In the genomic region with DNA sequence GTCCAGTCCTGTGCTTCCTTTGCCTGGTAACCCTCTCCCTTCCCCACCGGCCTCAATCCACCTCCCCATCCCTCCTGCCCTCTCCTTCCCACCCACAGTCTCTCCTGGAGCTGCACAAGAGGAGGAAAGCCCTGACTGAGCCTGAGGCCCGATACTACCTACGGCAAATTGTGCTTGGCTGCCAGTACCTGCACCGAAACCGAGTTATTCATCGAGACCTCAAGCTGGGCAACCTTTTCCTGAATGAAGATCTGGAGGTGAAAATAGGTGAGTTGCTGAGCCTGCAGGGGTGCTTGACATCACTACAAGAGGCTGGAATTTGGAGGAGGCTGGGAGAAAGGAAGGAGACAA, we compare ENCODE assay signal across 8 cellular contexts. TPM values are rescaled to one million over a fixed set of nuclear protein-coding genes. Genes with fewer than 3 reads are reported as not detected.
A peak's percentile ranks its signal among the peaks of the same experiment; 100 is the strongest.
DNase-seq lines count a peak whose midpoint lies in the region; ATAC-seq, FAIRE-seq and TF ChIP-seq lines count a peak whose summit lies in the region.

No MANE protein-coding gene starts in this region.

- H3K9me3 Mint-ChIP-seq in natural killer cell treated with Interleukin-12 subunit alpha and Interleukin-12 subunit beta and Interleukin-15 and Interleukin-18, amount 100 ng/mL, for 72 hours = no peaks in the 10 kb centered on the region

- H3K27ac ChIP-seq in DOHH2 (ENCODE audit: low read depth, low read length) (0 out of 2 replicates have a peak overlapping the region, but pooled peaks have one; percentile 55), upper lobe of left lung (no peak overlapping the region), pancreas (no peak overlapping the region)

- H3K9me3 ChIP-seq in DOHH2 (ENCODE audit: control insufficient read depth, insufficient read depth, low read length) (no peaks in the 10 kb centered on the region), Loucy (ENCODE audit: insufficient read depth, low read depth, low read length) (no peaks in the 10 kb centered on the region), upper lobe of left lung (no peaks in the 10 kb centered on the region), pancreas (no peaks in the 10 kb centered on the region)

- peak overlapping the region; percentile 91 for H3K4me3 Mint-ChIP-seq in natural killer cell treated with Interleukin-12 subunit alpha and Interleukin-12 subunit beta and Interleukin-15 and Interleukin-18, amount 100 ng/mL, for 72 hours

- no peaks in the 10 kb centered on the region for H3K27me3 ChIP-seq in DOHH2 (ENCODE audit: control insufficient read depth, low read length)
- no peaks in the 10 kb centered on the region for H3K27me3 ChIP-seq in Loucy (ENCODE audit: insufficient read depth, low read length, poor library complexity, severe bottlenecking)
- no peaks in the 10 kb centered on the region for H3K27me3 ChIP-seq in bronchial epithelial cell (ENCODE audit: control insufficient read depth, insufficient read depth, low read length)
- H3K27me3 ChIP-seq in upper lobe of left lung = no peaks in the 10 kb centered on the region
- no peaks in the 10 kb centered on the region for H3K27me3 ChIP-seq in pancreas

- peaks cover 18 to 20% of the 10 kb centered on the region in 2 donors for H3K4me1 Mint-ChIP-seq in natural killer cell treated with Interleukin-12 subunit alpha and Interleukin-12 subunit beta and Interleukin-15 and Interleukin-18, amount 100 ng/mL, for 72 hours (ENCODE audit: low read depth in 2 of 2)

- H3K79me2 ChIP-seq in DOHH2 (ENCODE audit: control insufficient read depth, low read length) = peaks cover 60% of the 10 kb centered on the region
- peaks cover 68% of the 10 kb centered on the region for H3K79me2 ChIP-seq in Loucy (ENCODE audit: insufficient read depth, low read length)

- peaks cover 14% of the 10 kb centered on the region; the same call in 1 of the 2 replicates for H4K20me1 ChIP-seq in DOHH2 (ENCODE audit: control insufficient read depth, insufficient read depth, low read depth, low read length)
- H4K20me1 ChIP-seq in Loucy (ENCODE audit: insufficient read depth, low read length, poor library complexity, severe bottlenecking) = peaks cover 33% of the 10 kb centered on the region

- no peak overlapping the region for H2AFZ ChIP-seq in Loucy (ENCODE audit: low read length)

- H3K36me3 Mint-ChIP-seq in natural killer cell treated with Interleukin-12 subunit alpha and Interleukin-12 subunit beta and Interleukin-15 and Interleukin-18, amount 100 ng/mL, for 72 hours = peaks cover 11% of the 10 kb centered on the region

- DNase-seq in bronchial epithelial cell (ENCODE audit: low read depth) (no peak), upper lobe of left lung (no peak), pancreas (no peak)
- no peak for DNase-seq in natural killer cell treated with Interleukin-12 subunit alpha and Interleukin-12 subunit beta and Interleukin-15 and Interleukin-18, amount 100 ng/mL, for 72 hours (ENCODE audit: low spot score)

- H3K4me2 ChIP-seq in DOHH2 (ENCODE audit: low read length) (peak overlapping the region; percentile 85), Loucy (ENCODE audit: low read depth, low read length, poor library complexity, severe bottlenecking) (peak overlapping the region; percentile 95)

- no peak for TF ChIP-seq POLR2A in upper lobe of left lung (IDR thresholded peaks at IDR 0.05)

- peak overlapping the region; percentile 99 for H3K4me3 ChIP-seq in DOHH2 (ENCODE audit: low read length)
- H3K4me3 ChIP-seq in Loucy (ENCODE audit: low read length, poor library complexity, severe bottlenecking) = peak overlapping the region; percentile 94
- H3K4me3 ChIP-seq in bronchial epithelial cell (ENCODE audit: low read depth, low read length) = peak overlapping the region; percentile 52
- H3K4me3 ChIP-seq in upper lobe of left lung = peak overlapping the region in 2 of 4 donors; percentile 42 to 67
- H3K4me3 ChIP-seq in pancreas = no peak overlapping the region

- H3K9ac ChIP-seq in Loucy (ENCODE audit: low read depth, low read length, poor library complexity, severe bottlenecking) = peak overlapping the region; percentile 98

- no peaks in the 10 kb centered on the region for H3K27me3 Mint-ChIP-seq in natural killer cell treated with Interleukin-12 subunit alpha and Interleukin-12 subunit beta and Interleukin-15 and Interleukin-18, amount 100 ng/mL, for 72 hours

- WGBS in upper lobe of left lung, 2 donors = 52 to 61% methylated on average over 6 of the region's 6 CpGs
- 63 to 74% methylated on average over 6 of the region's 6 CpGs for WGBS in pancreas, 2 donors

- H3K9me2 ChIP-seq in DOHH2 (replicated peaks; ENCODE audit: control insufficient read depth, low read length) = no peaks in the 10 kb centered on the region
- no peaks in the 10 kb centered on the region for H3K9me2 ChIP-seq in Loucy (replicated peaks; ENCODE audit: low read depth, low read length)

- FAIRE-seq in bronchial epithelial cell (lab: Jason Lieb, UNC) (no peak), pancreas (lab: Jason Lieb, UNC) (no peak)

- H3K27ac Mint-ChIP-seq in natural killer cell treated with Interleukin-12 subunit alpha and Interleukin-12 subunit beta and Interleukin-15 and Interleukin-18, amount 100 ng/mL, for 72 hours = peak overlapping the region in 1 of 2 donors; percentile 84

- TF ChIP-seq EP300 in upper lobe of left lung (IDR thresholded peaks at IDR 0.05) = no peak

- no peak for TF ChIP-seq CTCF in DOHH2 (IDR thresholded peaks at IDR 0.05; ENCODE audit: low read depth, low read length, poor library complexity, severe bottlenecking)
- no peak for TF ChIP-seq CTCF in Loucy (conservative IDR thresholded peaks at IDR 0.05; ENCODE audit: low read length)
- TF ChIP-seq CTCF in bronchial epithelial cell (IDR thresholded peaks at IDR 0.05; ENCODE audit: insufficient read depth, low read length, severe bottlenecking) = no peak
- no peak for TF ChIP-seq CTCF in upper lobe of left lung (IDR thresholded peaks at IDR 0.05)
- TF ChIP-seq CTCF in pancreas (IDR thresholded peaks at IDR 0.05) = no peak

- intact Hi-C loops in pancreas (cut with DNase I) = no loop called here

- H3K36me3 ChIP-seq in DOHH2 (ENCODE audit: control insufficient read depth, low read length) = peaks cover 58% of the 10 kb centered on the region
- peaks cover 41% of the 10 kb centered on the region for H3K36me3 ChIP-seq in Loucy (ENCODE audit: insufficient read depth, low read length)
- peaks cover 13% of the 10 kb centered on the region for H3K36me3 ChIP-seq in bronchial epithelial cell (ENCODE audit: control insufficient read depth, insufficient read depth, low read length)
- H3K36me3 ChIP-seq in upper lobe of left lung = peaks cover 5 to 34% (median 15%) of the 10 kb centered on the region in 4 donors
- no peaks in the 10 kb centered on the region for H3K36me3 ChIP-seq in pancreas

- no peak for ATAC-seq in natural killer cell treated with Interleukin-12 subunit alpha and Interleukin-12 subunit beta and Interleukin-15 and Interleukin-18, amount 100 ng/mL, for 72 hours
- no peak for ATAC-seq in GM19463 (IDR thresholded peaks at IDR 0.05; ENCODE audit: unreplicated experiment)
- ATAC-seq in upper lobe of left lung (ENCODE audit: low FRiP score in 2 of 2) = no peak
- no peak for ATAC-seq in pancreas
- ATAC-seq in GM21528 (IDR thresholded peaks at IDR 0.05; ENCODE audit: low FRiP score, unreplicated experiment) = no peak

- H3K4me1 ChIP-seq in DOHH2 (ENCODE audit: control insufficient read depth, low read length) (peaks cover 25% of the 10 kb centered on the region), Loucy (ENCODE audit: insufficient read depth, low read length, poor library complexity, severe bottlenecking) (peaks cover 34% of the 10 kb centered on the region), upper lobe of left lung (peaks cover 11 to 19% (median 17%) of the 10 kb centered on the region in 4 donors), pancreas (peaks cover 5 to 12% (median 9%) of the 10 kb centered on the region in 3 donors)

- peaks cover under 1% of the 10 kb centered on the region; the same call in 1 of the 2 replicates for H3F3A ChIP-seq in DOHH2 (ENCODE audit: control insufficient read depth, insufficient read depth)
- no peaks in the 10 kb centered on the region for H3F3A ChIP-seq in Loucy (ENCODE audit: low read depth)

RNA-seq across cellular contexts. Expression of a gene that starts 1.3 kb away (rescaled TPM):
- 1.0 and 1.3 TPM in 2 replicates for total RNA-seq in bronchial epithelial cell
- 10 to 100 TPM; 55.6 to 95.6 TPM for total RNA-seq in natural killer cell treated with Interleukin-12 subunit alpha and Interleukin-12 subunit beta and Interleukin-15 and Interleukin-18, amount 100 ng/mL, for 72 hours
- 10 to 100 TPM in 2 of 6 donors, 1 to 10 TPM in 4; 2.5 to 14.0 (median 4.8) TPM for total RNA-seq in upper lobe of left lung
- total RNA-seq in pancreas = 1 to 10 TPM in 4 of 6 donors, under 1 TPM in 2; 0.31 to 2.7 (median 1.1) TPM
- polyA plus RNA-seq in pancreas = 1 to 10 TPM; 1.6 to 2.4 TPM

RNA-seq across cellular contexts. Expression of a gene that starts 33.1 kb away (rescaled TPM):
- total RNA-seq in bronchial epithelial cell (0.26 and 2.2 TPM in 2 replicates), upper lobe of left lung (1 to 10 TPM in 4 of 6 donors, under 1 TPM in 2; 0.46 to 9.6 (median 1.3) TPM), pancreas (1 to 10 TPM in 4 of 6 donors, under 1 TPM in 2; 0.20 to 3.9 (median 1.6) TPM)
- total RNA-seq in natural killer cell treated with Interleukin-12 subunit alpha and Interleukin-12 subunit beta and Interleukin-15 and Interleukin-18, amount 100 ng/mL, for 72 hours = not detected
- 1 to 10 TPM; 1.9 to 4.7 TPM for polyA plus RNA-seq in pancreas

RNA-seq across cellular contexts. Expression of a gene that starts 38.7 kb away (rescaled TPM):
- 47.0 and 51.6 TPM in 2 replicates for total RNA-seq in bronchial epithelial cell
- total RNA-seq in natural killer cell treated with Interleukin-12 subunit alpha and Interleukin-12 subunit beta and Interleukin-15 and Interleukin-18, amount 100 ng/mL, for 72 hours = 100 to 1,000 TPM in 1 of 2 donors, 10 to 100 TPM in 1; 95.0 to 107 TPM
- 10 to 100 TPM; 19.8 to 48.6 (median 35.4) TPM for total RNA-seq in upper lobe of left lung
- 10 to 100 TPM; 17.9 to 29.5 (median 23.7) TPM for total RNA-seq in pancreas
- 10 to 100 TPM in 1 of 2 donors, 1 to 10 TPM in 1; 5.7 to 10.9 TPM for polyA plus RNA-seq in pancreas

RNA-seq across cellular contexts. Expression of a gene that starts 38.9 kb away (rescaled TPM):
- total RNA-seq in bronchial epithelial cell (9.7 TPM in 2 replicates), upper lobe of left lung (10 to 100 TPM in 5 of 6 donors, 1 to 10 TPM in 1; 6.4 to 32.5 (median 11.6) TPM), pancreas (1 to 10 TPM; 2.3 to 6.8 (median 4.3) TPM)
- 10 to 100 TPM; 20.6 to 28.4 TPM for total RNA-seq in natural killer cell treated with Interleukin-12 subunit alpha and Interleukin-12 subunit beta and Interleukin-15 and Interleukin-18, amount 100 ng/mL, for 72 hours
- 1 to 10 TPM; 3.5 to 5.4 TPM for polyA plus RNA-seq in pancreas

Comparison
In these comparisons a context has a peak if more than half of its experiments do, and no peak if none do; other contexts are left out.
1. H3K4me3 ChIP-seq: peak in DOHH2 (single experiment), Loucy (single experiment) and bronchial epithelial cell (single experiment); none in pancreas (0 of 4).